In the genomic region with DNA sequence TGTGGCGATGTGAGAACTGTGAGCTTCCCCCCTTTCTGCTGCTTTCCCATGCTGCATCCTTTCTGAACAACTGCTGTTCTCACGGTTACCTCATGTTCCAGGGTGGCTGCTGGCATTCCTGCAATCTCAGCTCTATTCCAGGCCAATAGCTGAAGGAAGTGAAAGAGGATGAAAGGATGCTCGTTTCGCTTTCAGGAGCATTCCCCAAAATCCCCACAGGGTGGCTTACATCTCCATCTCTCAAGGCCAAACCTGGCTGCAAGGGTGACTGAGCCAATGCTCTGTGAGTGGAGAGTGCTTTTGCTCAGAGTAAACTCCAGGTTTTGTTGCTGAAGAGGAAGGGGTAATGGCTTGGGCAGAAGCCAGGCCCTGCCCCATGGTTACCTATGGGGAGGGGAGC, we compare ENCODE assay signal across 15 cellular contexts.
DNase-seq lines count a peak whose midpoint lies in the region; ATAC-seq and TF ChIP-seq lines count a peak whose summit lies in the region.
"Had no signal": no experiment of that assay in that cellular context is flagged by ENCODE, and none has a peak within 500 bp of the region (broad histone marks: within the 10 kb centered on the region; RNA-seq: fewer than 3 reads in every experiment).

No MANE protein-coding gene starts in this region.

- H4K20me1 ChIP-seq in Karpas-422 (ENCODE audit: insufficient read depth, low read depth, low read length) = no peaks in the 10 kb centered on the region

- H3K9me2 ChIP-seq in Karpas-422 (replicated peaks; ENCODE audit: insufficient read depth, low read length) = no peaks in the 10 kb centered on the region

- TF ChIP-seq CTCF in gastroesophageal sphincter (IDR thresholded peaks at IDR 0.05) (no peak), colonic mucosa (IDR thresholded peaks at IDR 0.05) (no peak)

- no peaks in the 10 kb centered on the region for H3K9me3 ChIP-seq in Karpas-422 (ENCODE audit: low read length)
- H3K9me3 ChIP-seq in NT2/D1 (ENCODE audit: insufficient read depth, low read length) = no peaks in the 10 kb centered on the region
- peaks cover 0 to 7% (median 0%) of the 10 kb centered on the region in 3 donors for H3K9me3 ChIP-seq in gastroesophageal sphincter
- H3K9me3 ChIP-seq in colonic mucosa = no peaks in the 10 kb centered on the region
- H3K9me3 ChIP-seq: adrenal gland, thyroid gland had no signal

- intact Hi-C loops in colonic mucosa (cut with DNase I) = no loop called here

- H3K9ac ChIP-seq in Karpas-422 (ENCODE audit: low read length) (no peak overlapping the region), NT2/D1 (ENCODE audit: insufficient read length, low read depth) (no peak overlapping the region), colonic mucosa (ENCODE audit: low read depth in 2 of 2, low read length in 2 of 2) (no peak overlapping the region)
- H3K9ac ChIP-seq: parathyroid adenoma had no signal

- no peak for TF ChIP-seq EP300 in gastroesophageal sphincter (IDR thresholded peaks at IDR 0.05)

- H3K4me3 ChIP-seq in Karpas-422 (ENCODE audit: low read length) (no peak overlapping the region), NT2/D1 (ENCODE audit: insufficient read length, low read depth) (no peak overlapping the region), gastroesophageal sphincter (no peak overlapping the region), colonic mucosa (no peak overlapping the region)
- H3K4me3 ChIP-seq: adrenal gland, thyroid gland had no signal

- 48 to 50% methylated on average over 1 to 3 of the region's 4 CpGs for WGBS in gastroesophageal sphincter (ENCODE audit: low coverage in 1 of 2), 2 donors

- TF ChIP-seq POLR2A in gastroesophageal sphincter (IDR thresholded peaks at IDR 0.05) = no peak

- H3K27me3 ChIP-seq in Karpas-422 (ENCODE audit: low read length) = no peaks in the 10 kb centered on the region
- no peaks in the 10 kb centered on the region for H3K27me3 ChIP-seq in NT2/D1 (ENCODE audit: insufficient read depth, insufficient read length)
- peaks cover 90% of the 10 kb centered on the region for H3K27me3 ChIP-seq in gastroesophageal sphincter
- H3K27me3 ChIP-seq in colonic mucosa = no peaks in the 10 kb centered on the region
- H3K27me3 ChIP-seq: adrenal gland, thyroid gland had no signal

- DNase-seq in DMS 273 (lab: John Stamatoyannopoulos, UW; ENCODE audit: unreplicated experiment) (peak; percentile 41), DMS 273 treated with DMSO at 0.1 percent for 48 hours (lab: John Stamatoyannopoulos, UW) (no peak), Karpas-422 (peak; percentile 44), NT2/D1 (ENCODE audit: low read depth, low spot score) (peak; percentile 55), left kidney (ENCODE audit: low read depth, low spot score) (peak; percentile 34), colonic mucosa (no peak)
- DNase-seq: 8988T; activated CD4-positive, alpha-beta T cell treated with anti-CD3 and anti-CD28 coated beads for 1 hour; DMS79 treated with DMSO at 0.1 percent for 48 hours; NK-92 treated with Interleukin-12 subunit alpha and Interleukin-12 subunit beta, amount 100 ng/mL, for 24 hours; thyroid gland had no signal

- H3K79me2 ChIP-seq in Karpas-422 (ENCODE audit: low read length) = no peaks in the 10 kb centered on the region
- H3K79me2 ChIP-seq: parathyroid adenoma had no signal

- H3K27ac ChIP-seq in Karpas-422 (ENCODE audit: low read length) = no peak overlapping the region
- H3K27ac ChIP-seq in gastroesophageal sphincter = no peak overlapping the region
- H3K27ac ChIP-seq in colonic mucosa = no peak overlapping the region
- H3K27ac ChIP-seq: adrenal gland, parathyroid adenoma, thyroid gland had no signal

- H3K4me1 ChIP-seq in Karpas-422 (ENCODE audit: low read length) = no peaks in the 10 kb centered on the region
- H3K4me1 ChIP-seq in NT2/D1 (ENCODE audit: insufficient read depth, insufficient read length) = peaks cover 8% of the 10 kb centered on the region
- no peaks in the 10 kb centered on the region for H3K4me1 ChIP-seq in gastroesophageal sphincter
- H3K4me1 ChIP-seq in colonic mucosa = no peaks in the 10 kb centered on the region
- H3K4me1 ChIP-seq: adrenal gland, parathyroid adenoma, thyroid gland had no signal

- H3K36me3 ChIP-seq in Karpas-422 (ENCODE audit: insufficient read depth, low read length) (no peaks in the 10 kb centered on the region), NT2/D1 (ENCODE audit: insufficient read depth, insufficient read length, low read length) (no peaks in the 10 kb centered on the region), gastroesophageal sphincter (no peaks in the 10 kb centered on the region), colonic mucosa (no peaks in the 10 kb centered on the region)
- H3K36me3 ChIP-seq: adrenal gland, thyroid gland had no signal

- no peak for ATAC-seq in gastroesophageal sphincter
- no peak for ATAC-seq in GM18502 (IDR thresholded peaks at IDR 0.05; ENCODE audit: poor library complexity, unreplicated experiment)

- no peak overlapping the region for H2AFZ ChIP-seq in Karpas-422 (ENCODE audit: low read length)
- H2AFZ ChIP-seq: parathyroid adenoma had no signal

- no peak overlapping the region for H3K4me2 ChIP-seq in Karpas-422 (ENCODE audit: low read depth, low read length, poor library complexity, severe bottlenecking)

Comparison
In these comparisons a context has a peak if more than half of its experiments do, and no peak if none do; other contexts are left out.
1. DNase-seq: peak in DMS 273 (single experiment), Karpas-422 (single experiment), NT2/D1 (single experiment) and left kidney (single experiment); none in DMS 273 treated with DMSO at 0.1 percent for 48 hours (single experiment) and colonic mucosa (single experiment).